In genomic region chr15:68400066-68400456, GRCh38 we compare ENCODE assay signal across 26 cellular contexts. TPM values are rescaled to one million over a fixed set of nuclear protein-coding genes. Genes with fewer than 3 reads are reported as not detected.
A peak's percentile ranks its signal among the peaks of the same experiment; 100 is the strongest.
DNase-seq lines count a peak whose midpoint lies in the region; ATAC-seq and TF ChIP-seq lines count a peak whose summit lies in the region.
"Had no signal": no experiment of that assay in that cellular context is flagged by ENCODE, and none has a peak within 500 bp of the region (broad histone marks: within the 10 kb centered on the region; RNA-seq: fewer than 3 reads in every experiment).

No MANE protein-coding gene starts in this region.

- CTCF ChIA-PET in PC-3 (lab: Charles Lee): no interaction called here
- CTCF ChIA-PET in T-cell (lab: Charles Lee): no interaction called here

- no peak overlapping the region for H3K9ac ChIP-seq in PC-3 (ENCODE audit: low read length)
- H3K9ac ChIP-seq: KMS-11 had no signal

- POLR2A ChIA-PET in PC-3 (lab: Charles Lee; ENCODE audit: unreplicated experiment) (no interaction called here), T-cell (lab: Charles Lee) (no interaction called here)

- H3K4me3 Mint-ChIP-seq in T-cell: no peak overlapping the region
- H3K4me3 Mint-ChIP-seq: activated CD4-positive, alpha-beta T cell treated with anti-CD3 and anti-CD28 coated beads, Interleukin-2, amount 10 ng/mL, durations not matched to agents 24 days and 14 days; CD4-positive, alpha-beta T cell; naive thymus-derived CD8-positive, alpha-beta T cell; stimulated activated memory B cell treated with anti-CD40 and anti-IgM and Interleukin-4, amounts not matched to agents 10 μg/mL and 1 μg/mL and 100 μg/mL, for 72 hours had no signal

- H3K4me2 ChIP-seq in PC-3 (ENCODE audit: low read length): peak overlapping the region; percentile 22
- H3K4me2 ChIP-seq: KMS-11 had no signal

- in situ Hi-C loops in gastrocnemius medialis (cut with MboI; ENCODE audit: low sequenced_read_pairs in 4 of 4): no loop called here

- 66% methylated on average over 1 of the region's 1 CpG for WGBS in prostate gland

- ATAC-seq in activated naive CD4-positive, alpha-beta T cell treated with anti-CD3 and anti-CD28 coated beads, Interleukin-2, amount 50 U/mL, for 72 hours: peak; percentile 11 to 23
- no peak for ATAC-seq in PC-3
- no peak for ATAC-seq in T-cell (replicated peaks in 1 of 4)
- no peak for ATAC-seq in gastrocnemius medialis
- ATAC-seq: esophagus mucosa; naive thymus-derived CD8-positive, alpha-beta T cell; stimulated activated memory B cell treated with anti-CD40 and anti-IgM and Interleukin-4, amounts not matched to agents 10 μg/mL and 1 μg/mL and 100 μg/mL, for 72 hours had no signal

- no peak for DNase-seq in activated naive CD4-positive, alpha-beta T cell treated with anti-CD3 and anti-CD28 coated beads, Interleukin-2, amount 50 U/mL, for 72 hours (ENCODE audit: low spot score in 2 of 2)
- no peak for DNase-seq in activated naive CD4-positive, alpha-beta T cell (lab: John Stamatoyannopoulos, UW)
- DNase-seq in PC-3: peak; percentile 39
- DNase-seq in epithelial cell of esophagus (ENCODE audit: low read depth): peak; percentile 12
- no peak for DNase-seq in T-cell
- no peak for DNase-seq in SKM-1 treated with dmso at 0.1 percent for 144 hours (lab: John Stamatoyannopoulos, UW; ENCODE audit: unreplicated experiment)
- no peak for DNase-seq in gastrocnemius medialis
- DNase-seq in prostate gland (ENCODE audit: low spot score): no peak
- DNase-seq: activated CD4-positive, alpha-beta T cell treated with anti-CD3 and anti-CD28 coated beads, Interleukin-2, amount 10 ng/mL, durations not matched to agents 24 days and 14 days; activated CD8-positive, alpha-beta memory T cell treated with anti-CD3 and anti-CD28 coated beads, Interleukin-2, amount 50 U/mL, for 48 hours; activated gamma-delta T cell; amniotic stem cell; caudate nucleus; CD4-positive, alpha-beta T cell; DMS79 treated with DMSO at 0.1 percent for 48 hours; kidney; NCI-H1092 treated with DMSO at 0.1 percent for 48 hours; NCI-H2029 treated with DMSO at 0.1 percent for 48 hours; NCI-H446 treated with DMSO at 0.1 percent for 48 hours; posterior cingulate gyrus; Right ventricle myocardium superior; stimulated activated CD4-positive, alpha-beta T cell treated with anti-CD3 and anti-CD28 coated beads, Interleukin-1b, Interleukin-23, amount 100 ng/mL, for 48 hours had no signal

- H3K4me1 ChIP-seq in PC-3 (ENCODE audit: insufficient read depth, low read length) (peaks cover 7% of the 10 kb centered on the region), gastrocnemius medialis (no peaks in the 10 kb centered on the region), prostate gland (replicated peaks) (no peaks in the 10 kb centered on the region)

- no peaks in the 10 kb centered on the region for H3K9me2 ChIP-seq in PC-3 (replicated peaks; ENCODE audit: low read length)

- no peaks in the 10 kb centered on the region for H4K20me1 ChIP-seq in PC-3 (ENCODE audit: low read length)

- intact Hi-C loops in PC-3 (cut with micrococcal nuclease): no loop called here
- intact Hi-C loops in gastrocnemius medialis (cut with DNase I; ENCODE audit: low total_unique reads): no loop called here
- intact Hi-C loops in prostate gland (cut with DNase I): no loop called here

- TF ChIP-seq CTCF in PC-3 (conservative IDR thresholded peaks at IDR 0.05; ENCODE audit: low read depth, low read length) (no peak), epithelial cell of esophagus (IDR thresholded peaks at IDR 0.05; ENCODE audit: insufficient read depth, low read depth, low read length, missing control alignments) (no peak), gastrocnemius medialis (IDR thresholded peaks at IDR 0.05 in 4 of 5, conservative IDR thresholded peaks at IDR 0.05 in 1 of 5) (no peak), prostate gland (IDR thresholded peaks at IDR 0.05) (no peak)

- H3K27me3 Mint-ChIP-seq in T-cell: peaks cover 3 to 4% of the 10 kb centered on the region in 2 donors
- H3K27me3 Mint-ChIP-seq: CD4-positive, alpha-beta T cell had no signal

- H3K36me3 ChIP-seq in PC-3 (ENCODE audit: low read depth, low read length): no peaks in the 10 kb centered on the region
- no peaks in the 10 kb centered on the region for H3K36me3 ChIP-seq in gastrocnemius medialis
- H3K36me3 ChIP-seq in prostate gland: no peaks in the 10 kb centered on the region

- H3K9me3 Mint-ChIP-seq in activated naive CD4-positive, alpha-beta T cell treated with anti-CD3 and anti-CD28 coated beads, Interleukin-2, amount 50 U/mL, for 72 hours: peaks cover 8 to 10% of the 10 kb centered on the region in 2 donors
- peaks cover 0 to 10% (median 0%) of the 10 kb centered on the region in 3 donors for H3K9me3 Mint-ChIP-seq in T-cell
- H3K9me3 Mint-ChIP-seq: activated CD4-positive, alpha-beta T cell treated with anti-CD3 and anti-CD28 coated beads, Interleukin-2, amount 10 ng/mL, durations not matched to agents 24 days and 14 days had no signal

- BruUV-seq in PC-3 (replicated peaks; lab: Mats Ljungman, UMichigan): no TSS peak

- H3K4me1 Mint-ChIP-seq in T-cell: no peaks in the 10 kb centered on the region
- H3K4me1 Mint-ChIP-seq: activated CD4-positive, alpha-beta T cell treated with anti-CD3 and anti-CD28 coated beads, Interleukin-2, amount 10 ng/mL, durations not matched to agents 24 days and 14 days; naive thymus-derived CD8-positive, alpha-beta T cell; stimulated activated memory B cell treated with anti-CD40 and anti-IgM and Interleukin-4, amounts not matched to agents 10 μg/mL and 1 μg/mL and 100 μg/mL, for 72 hours had no signal

- TF ChIP-seq POLR2A in gastrocnemius medialis (IDR thresholded peaks at IDR 0.05) (no peak), prostate gland (IDR thresholded peaks at IDR 0.05) (no peak)

- H3K4me3 ChIP-seq in PC-3 (ENCODE audit: low read length): no peak overlapping the region
- no peak overlapping the region for H3K4me3 ChIP-seq in epithelial cell of esophagus (ENCODE audit: low read length)
- H3K4me3 ChIP-seq in gastrocnemius medialis: no peak overlapping the region
- no peak overlapping the region for H3K4me3 ChIP-seq in prostate gland

- H3K9me3 ChIP-seq in PC-3 (ENCODE audit: low read length) (no peaks in the 10 kb centered on the region), gastrocnemius medialis (no peaks in the 10 kb centered on the region), prostate gland (no peaks in the 10 kb centered on the region)

- peaks cover 4 to 5% of the 10 kb centered on the region in 2 donors for H3K36me3 Mint-ChIP-seq in activated naive CD4-positive, alpha-beta T cell treated with anti-CD3 and anti-CD28 coated beads, Interleukin-2, amount 50 U/mL, for 72 hours
- no peaks in the 10 kb centered on the region for H3K36me3 Mint-ChIP-seq in T-cell
- H3K36me3 Mint-ChIP-seq: naive thymus-derived CD8-positive, alpha-beta T cell; stimulated activated memory B cell treated with anti-CD40 and anti-IgM and Interleukin-4, amounts not matched to agents 10 μg/mL and 1 μg/mL and 100 μg/mL, for 72 hours had no signal

- H3K27me3 ChIP-seq in PC-3 (ENCODE audit: low read length): no peaks in the 10 kb centered on the region
- no peaks in the 10 kb centered on the region for H3K27me3 ChIP-seq in gastrocnemius medialis
- H3K27me3 ChIP-seq in prostate gland (replicated peaks; ENCODE audit: insufficient read depth): no peaks in the 10 kb centered on the region

- H3K27ac ChIP-seq in PC-3 (ENCODE audit: low read length): no peak overlapping the region
- H3K27ac ChIP-seq in gastrocnemius medialis: no peak overlapping the region
- no peak overlapping the region for H3K27ac ChIP-seq in prostate gland
- H3K27ac ChIP-seq: KMS-11 had no signal

- H3K27ac Mint-ChIP-seq in activated naive CD4-positive, alpha-beta T cell treated with anti-CD3 and anti-CD28 coated beads, Interleukin-2, amount 50 U/mL, for 72 hours: peak overlapping the region in 1 of 2 donors; percentile 18
- H3K27ac Mint-ChIP-seq in T-cell: no peak overlapping the region
- H3K27ac Mint-ChIP-seq: activated CD4-positive, alpha-beta T cell treated with anti-CD3 and anti-CD28 coated beads, Interleukin-2, amount 10 ng/mL, durations not matched to agents 24 days and 14 days; CD4-positive, alpha-beta T cell; stimulated activated memory B cell treated with anti-CD40 and anti-IgM and Interleukin-4, amounts not matched to agents 10 μg/mL and 1 μg/mL and 100 μg/mL, for 72 hours had no signal

- H3K79me2 ChIP-seq in PC-3 (ENCODE audit: low read length): no peaks in the 10 kb centered on the region

- no peak overlapping the region for H2AFZ ChIP-seq in PC-3 (ENCODE audit: low read length)

- no peaks in the 10 kb centered on the region for H3F3A ChIP-seq in PC-3 (ENCODE audit: low read length, unreplicated experiment)

RNA-seq across cellular contexts. Expression of gene ITGA11, which starts 31.9 kb away (rescaled TPM):
- 1 to 10 TPM in 1 of 2 donors, under 1 TPM in 1; 0.27 to 1.8 TPM for total RNA-seq in activated naive CD4-positive, alpha-beta T cell treated with anti-CD3 and anti-CD28 coated beads, Interleukin-2, amount 50 U/mL, for 72 hours
- total RNA-seq in PC-3 (2014; rRNA removed): 0.06 TPM in 1 of 2 replicates, not detected in the other
- under 1 TPM in 3 of 5 donors, not detected in 2; 0.07 to 0.95 (median 0.18) TPM for total RNA-seq in T-cell
- total RNA-seq in gastrocnemius medialis: 10 to 100 TPM in 1 of 4 donors, 1 to 10 TPM in 3; 1.5 to 12.0 (median 2.5) TPM
- 10 to 100 TPM in 1 of 2 donors, 1 to 10 TPM in 1; 2.0 to 11.0 TPM for total RNA-seq in prostate gland

Comparison
In these comparisons a context has a peak if more than half of its experiments do, and no peak if none do; other contexts are left out.
1. ATAC-seq: peak in activated naive CD4-positive, alpha-beta T cell treated with anti-CD3 and anti-CD28 coated beads, Interleukin-2, amount 50 U/mL, for 72 hours (2 of 2); none in PC-3 (single experiment), T-cell (0 of 4) and gastrocnemius medialis (0 of 2).
2. DNase-seq: peak in PC-3 (single experiment) and epithelial cell of esophagus (single experiment); none in activated naive CD4-positive, alpha-beta T cell treated with anti-CD3 and anti-CD28 coated beads, Interleukin-2, amount 50 U/mL, for 72 hours (0 of 2), activated naive CD4-positive, alpha-beta T cell (0 of 4), T-cell (0 of 34), SKM-1 treated with dmso at 0.1 percent for 144 hours (single experiment), gastrocnemius medialis (0 of 2) and prostate gland (single experiment).